In the genomic region with DNA sequence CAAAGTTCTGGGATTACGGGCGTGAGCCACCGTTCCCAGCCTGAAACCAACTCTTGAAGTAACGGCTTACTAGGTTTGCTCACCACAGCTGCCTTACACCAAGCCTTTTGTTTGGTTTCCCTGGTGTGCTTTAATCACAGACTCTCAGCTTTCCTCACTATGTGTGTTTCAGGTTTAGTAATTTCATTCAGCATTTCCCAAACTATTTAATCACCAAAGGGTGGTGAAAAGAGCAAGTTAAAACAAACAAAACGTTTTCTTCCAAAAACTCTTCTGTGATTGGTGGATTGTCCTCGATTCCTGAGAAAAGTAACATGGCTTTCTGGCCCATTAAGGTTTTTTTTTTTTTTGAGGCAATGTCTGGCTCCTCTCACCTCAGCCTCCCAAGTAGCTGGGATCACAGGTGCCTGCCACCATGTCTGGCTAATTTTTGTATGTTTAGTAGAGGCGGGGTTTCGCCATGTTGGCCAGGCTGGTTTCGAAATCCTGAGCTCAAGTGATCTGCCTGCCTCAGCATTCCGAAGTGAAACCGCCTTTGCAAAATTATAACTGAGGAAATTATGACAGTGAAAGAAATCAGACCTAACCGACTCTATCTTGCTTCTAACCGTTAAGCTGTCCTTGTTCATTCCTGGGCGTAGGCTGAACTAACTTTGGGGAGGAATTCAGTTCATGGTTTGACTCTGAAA, we compare ENCODE assay signal across 16 cellular contexts. TPM values are rescaled to one million over a fixed set of nuclear protein-coding genes. Genes with fewer than 3 reads are reported as not detected.
A peak's percentile ranks its signal among the peaks of the same experiment; 100 is the strongest.
DNase-seq lines count a peak whose midpoint lies in the region; ATAC-seq and TF ChIP-seq lines count a peak whose summit lies in the region.
"Had no signal": no experiment of that assay in that cellular context is flagged by ENCODE, and none has a peak within 500 bp of the region (broad histone marks: within the 10 kb centered on the region; RNA-seq: fewer than 3 reads in every experiment).

No MANE protein-coding gene starts in this region.

- ATAC-seq in WTC11 (no peak), GM21528 (IDR thresholded peaks at IDR 0.05; ENCODE audit: low FRiP score, unreplicated experiment) (no peak), left cardiac atrium (no peak)
- ATAC-seq in stimulated activated naive CD8-positive, alpha-beta T cell treated with anti-CD3 and anti-CD28 coated beads, Interleukin-15, amount 100 ng/mL, for 72 hours = no peak

- H3K23ac ChIP-seq in H9 (ENCODE audit: insufficient read length, low read depth, low read length) = no peak overlapping the region

- H3K9me3 Mint-ChIP-seq in H9 (no peaks in the 10 kb centered on the region), WTC11 (no peaks in the 10 kb centered on the region), mesothelial cell of epicardium (no peaks in the 10 kb centered on the region)
- H3K9me3 Mint-ChIP-seq in stimulated activated naive CD8-positive, alpha-beta T cell treated with anti-CD3 and anti-CD28 coated beads, Interleukin-15, amount 100 ng/mL, for 72 hours = no peaks in the 10 kb centered on the region

- H3K4ac ChIP-seq in H9 (ENCODE audit: low read depth, low read length) = no peak overlapping the region

- H3K27ac ChIP-seq in H9 (ENCODE audit: insufficient read length, low read depth, low read length) = no peak overlapping the region

- no peak overlapping the region for H3K14ac ChIP-seq in H9 (ENCODE audit: insufficient read depth, low read length)

- H3K27ac Mint-ChIP-seq in H9 (no peak overlapping the region), WTC11 (peak overlapping the region; percentile 22), mesothelial cell of epicardium (no peak overlapping the region)
- no peak overlapping the region for H3K27ac Mint-ChIP-seq in stimulated activated naive CD8-positive, alpha-beta T cell treated with anti-CD3 and anti-CD28 coated beads, Interleukin-15, amount 100 ng/mL, for 72 hours

- H2BK120ac ChIP-seq in H9 (ENCODE audit: low read depth, low read length, poor library complexity, severe bottlenecking) = no peak overlapping the region

- intact Hi-C loops in left cardiac atrium (cut with DNase I) = no loop called here

- no peaks in the 10 kb centered on the region; the same call in 1 of the 2 replicates for H3K79me2 ChIP-seq in H9 (ENCODE audit: insufficient read depth, low read length)

- TF ChIP-seq CTCF in H9 (conservative IDR thresholded peaks at IDR 0.05) = no peak
- TF ChIP-seq CTCF in WTC11 (IDR thresholded peaks at IDR 0.05) = no peak
- no peak for TF ChIP-seq CTCF in mesothelial cell of epicardium (IDR thresholded peaks at IDR 0.05; ENCODE audit: unreplicated experiment)

- H4K5ac ChIP-seq in H9 (ENCODE audit: insufficient read length, low read depth, low read length) = no peak overlapping the region

- WGBS in H9 (ENCODE audit: extremely low coverage, insufficient read length, low lambda C conversion rate) = no CpG with 5 or more reads among the region's 14 CpGs

- no peak overlapping the region for H2BK20ac ChIP-seq in H9 (ENCODE audit: low read depth, low read length, poor library complexity, severe bottlenecking)

- H2BK12ac ChIP-seq in H9 (ENCODE audit: insufficient read length, low read depth, low read length) = no peak overlapping the region

- no peak overlapping the region for H4K8ac ChIP-seq in H9 (replicated peaks; ENCODE audit: insufficient read length, low read depth, low read length)

- H3K27me3 ChIP-seq in H9 (ENCODE audit: insufficient read depth, low read length) = no peaks in the 10 kb centered on the region
- H3K27me3 ChIP-seq: left lung had no signal

- no peak overlapping the region for H2BK5ac ChIP-seq in H9 (ENCODE audit: insufficient read length, low read length)

- POLR2A ChIA-PET in WTC11 (lab: Charles Lee) = no interaction called here

- no peak overlapping the region for H4K91ac ChIP-seq in H9 (ENCODE audit: insufficient read length, low read depth, low read length)

- H3K18ac ChIP-seq in H9 (ENCODE audit: insufficient read length, low read depth, low read length) = no peak overlapping the region

- no peaks in the 10 kb centered on the region for H3K79me1 ChIP-seq in H9 (ENCODE audit: insufficient read depth, low read depth, low read length, poor library complexity, severe bottlenecking)

- H3K9ac ChIP-seq in H9 (ENCODE audit: extremely low read depth, insufficient read length, low read length) = no peak overlapping the region

- no peak overlapping the region for H2AK5ac ChIP-seq in H9 (ENCODE audit: insufficient read length, low read length)

- no peak overlapping the region for H3T11ph ChIP-seq in H9 (ENCODE audit: low read length)

- peaks cover 2 to 11% (median 6%) of the 10 kb centered on the region in 3 experiments; a peak in 5 of 7 replicates for H3K36me3 Mint-ChIP-seq in H9 (ENCODE audit: insufficient read depth in 1 of 3, low read depth in 3 of 3)
- H3K36me3 Mint-ChIP-seq in WTC11 = peaks cover 5% of the 10 kb centered on the region
- peaks cover 2% of the 10 kb centered on the region for H3K36me3 Mint-ChIP-seq in mesothelial cell of epicardium

- no peak overlapping the region for H2AFZ ChIP-seq in H9 (ENCODE audit: low read length)

- no peak overlapping the region for H2BK15ac ChIP-seq in H9 (ENCODE audit: low read depth, low read length)

- H3K27me3 Mint-ChIP-seq in H9 (ENCODE audit: low read depth) (no peaks in the 10 kb centered on the region), WTC11 (ENCODE audit: low read depth) (no peaks in the 10 kb centered on the region), mesothelial cell of epicardium (ENCODE audit: low read depth) (no peaks in the 10 kb centered on the region)
- no peaks in the 10 kb centered on the region for H3K27me3 Mint-ChIP-seq in stimulated activated naive CD8-positive, alpha-beta T cell treated with anti-CD3 and anti-CD28 coated beads, Interleukin-15, amount 100 ng/mL, for 72 hours

- no peaks in the 10 kb centered on the region for H4K20me1 ChIP-seq in H9 (ENCODE audit: control insufficient read depth, insufficient read depth, insufficient read length)

- H3K4me1 Mint-ChIP-seq in H9 (peaks cover 27 to 35% of the 10 kb centered on the region in 2 experiments), WTC11 (peaks cover 34% of the 10 kb centered on the region), mesothelial cell of epicardium (peaks cover 30% of the 10 kb centered on the region)
- H3K4me1 Mint-ChIP-seq in stimulated activated naive CD8-positive, alpha-beta T cell treated with anti-CD3 and anti-CD28 coated beads, Interleukin-15, amount 100 ng/mL, for 72 hours = peaks cover 48% of the 10 kb centered on the region

- no peak overlapping the region for H3K4me2 ChIP-seq in H9 (ENCODE audit: insufficient read depth, insufficient read length, low read length)

- peaks cover 10% of the 10 kb centered on the region for H3K23me2 ChIP-seq in H9 (ENCODE audit: insufficient read length, low read depth, low read length, poor library complexity, severe bottlenecking)

- no peaks in the 10 kb centered on the region for H3K9me3 ChIP-seq in H9 (ENCODE audit: control insufficient read depth, low read depth, low read length)
- H3K9me3 ChIP-seq: left lung had no signal

- DNase-seq in SIG-M5 treated with dmso at 0.1 percent for 504 hours (lab: John Stamatoyannopoulos, UW; ENCODE audit: unreplicated experiment) (peak; percentile 7), SIG-M5 (lab: John Stamatoyannopoulos, UW) (no peak), H9 (no peak), WTC11 (ENCODE audit: low spot score) (no peak), mesothelial cell of epicardium (ENCODE audit: low spot score in 2 of 2, unreplicated experiment in 2 of 2) (no peak), left cardiac atrium (no peak)
- DNase-seq in stimulated activated naive CD8-positive, alpha-beta T cell treated with anti-CD3 and anti-CD28 coated beads, Interleukin-15, amount 100 ng/mL, for 72 hours = no peak
- DNase-seq: activated CD8-positive, alpha-beta memory T cell treated with anti-CD3 and anti-CD28 coated beads, Interleukin-2, amount 50 U/mL, for 4 hours; DMS79; H7; head of caudate nucleus; left lung; NCI-H1436; NK-92 treated with Interleukin-12 subunit alpha and Interleukin-12 subunit beta, amount 100 ng/mL, for 24 hours; stimulated activated CD4-positive, alpha-beta T cell treated with anti-CD3 and anti-CD28 coated beads, Interleukin-15, amount 100 ng/mL, for 24 hours had no signal

- CTCF ChIA-PET in WTC11 (lab: Charles Lee) = no interaction called here

- H3K56ac ChIP-seq in H9 (ENCODE audit: insufficient read length, low read depth, low read length) = no peak overlapping the region

- H3K4me1 ChIP-seq in H9 (ENCODE audit: insufficient read depth, low read length) = 0 out of 2 replicates have a peak, but pooled peaks cover 2% of the 10 kb centered on the region

- H3K4me3 Mint-ChIP-seq in H9 (peak overlapping the region; percentile 12 to 16; a peak in 3 of 5 replicates), WTC11 (peak overlapping the region; percentile 83), mesothelial cell of epicardium (peak overlapping the region; percentile 43)
- peak overlapping the region in 1 of 2 donors; percentile 97 for H3K4me3 Mint-ChIP-seq in stimulated activated naive CD8-positive, alpha-beta T cell treated with anti-CD3 and anti-CD28 coated beads, Interleukin-15, amount 100 ng/mL, for 72 hours

TF ChIP-seq in WTC11, 78 proteins besides CTCF, POLR2A, EP300 and RAD21:
- TF ChIP-seq NR3C1 (CRISPR knock-in tag; conservative IDR thresholded peaks at IDR 0.05; ENCODE audit: low read depth) (no peak), ZNF671 (CRISPR knock-in tag; IDR thresholded peaks at IDR 0.05) (no peak), ZNF219 (CRISPR knock-in tag; IDR thresholded peaks at IDR 0.05; ENCODE audit: borderline replicate concordance) (no peak), TEAD1 (CRISPR knock-in tag; IDR thresholded peaks at IDR 0.05) (no peak)
TF ChIP-seq in WTC11: peak in this region for 0.

RNA-seq across cellular contexts. Expression of gene ZFYVE26, which starts 1.5 kb away (rescaled TPM):
- 17.4 and 19.9 TPM in 2 replicates for total RNA-seq in H9 (2021)
- total RNA-seq in WTC11 (2021) = 18.8 to 25.8 TPM (median 20.9 TPM) in 3 replicates
- 31.3 to 36.1 TPM (median 32.9 TPM) in 3 replicates for total RNA-seq in mesothelial cell of epicardium
- 10 to 100 TPM; 10.5 to 15.6 TPM for total RNA-seq in left cardiac atrium

RNA-seq across cellular contexts. Expression of gene RAD51B, which starts 1.7 kb away (rescaled TPM):
- total RNA-seq in H9 (2021) = 16.7 and 17.0 TPM in 2 replicates
- total RNA-seq in WTC11 (2021) = 14.2 to 27.8 TPM (median 26.4 TPM) in 3 replicates
- total RNA-seq in mesothelial cell of epicardium = 34.7 to 38.5 TPM (median 34.8 TPM) in 3 replicates
- 1 to 10 TPM; 4.4 to 6.6 TPM for total RNA-seq in left cardiac atrium
